In genomic region chr17:67594115-67594878, GRCh38 we compare ENCODE assay signal across 11 cellular contexts.
DNase-seq lines count a peak whose midpoint lies in the region; ATAC-seq, FAIRE-seq and TF ChIP-seq lines count a peak whose summit lies in the region.
"Had no signal": no experiment of that assay in that cellular context is flagged by ENCODE, and none has a peak within 500 bp of the region (broad histone marks: within the 10 kb centered on the region; RNA-seq: fewer than 3 reads in every experiment).

No MANE protein-coding gene starts in this region.

- no peak overlapping the region for H3K4me3 ChIP-seq in coronary artery
- H3K4me3 ChIP-seq in PC-3 (ENCODE audit: low read length), result no peak overlapping the region
- H3K4me3 ChIP-seq: lower lobe of right lung had no signal

- H2AFZ ChIP-seq in PC-3 (ENCODE audit: low read length), result no peak overlapping the region

- ATAC-seq in GM21423 (IDR thresholded peaks at IDR 0.05; ENCODE audit: unreplicated experiment) (peak; percentile 67), left colon (peak; percentile 92), PC-3 (no peak)
- ATAC-seq: lower lobe of right lung had no signal

- no peaks in the 10 kb centered on the region for H3K27me3 ChIP-seq in PC-3 (ENCODE audit: low read length)

- H3K27ac ChIP-seq in coronary artery (no peak overlapping the region), PC-3 (ENCODE audit: low read length) (no peak overlapping the region)
- H3K27ac ChIP-seq: lower lobe of right lung had no signal

- no peaks in the 10 kb centered on the region for H3K36me3 ChIP-seq in PC-3 (ENCODE audit: low read depth, low read length)
- H3K36me3 ChIP-seq: lower lobe of right lung had no signal

- H3K79me2 ChIP-seq in PC-3 (ENCODE audit: low read length), result no peaks in the 10 kb centered on the region

- no peaks in the 10 kb centered on the region for H3K9me3 Mint-ChIP-seq in activated T-helper 2 cell treated with anti-CD3 and anti-CD28 coated beads, Interferon-gamma antibody, Interleukin-2, Interleukin-4, amounts not matched to agents 10 μg/mL and 5 μg/mL and 100 μg/mL, durations not matched to agents 14 hours and 24 hours and 36 hours
- H3K9me3 Mint-ChIP-seq: HFFc6 had no signal

- no peak overlapping the region for H3K4me3 Mint-ChIP-seq in activated T-helper 2 cell treated with anti-CD3 and anti-CD28 coated beads, Interferon-gamma antibody, Interleukin-2, Interleukin-4, amounts not matched to agents 10 μg/mL and 5 μg/mL and 100 μg/mL, durations not matched to agents 14 hours and 24 hours and 36 hours (ENCODE audit: low read depth)
- H3K4me3 Mint-ChIP-seq: HFFc6 had no signal

- H3K36me3 Mint-ChIP-seq in activated T-helper 2 cell treated with anti-CD3 and anti-CD28 coated beads, Interferon-gamma antibody, Interleukin-2, Interleukin-4, amounts not matched to agents 10 μg/mL and 5 μg/mL and 100 μg/mL, durations not matched to agents 14 hours and 24 hours and 36 hours (ENCODE audit: low read depth), result no peaks in the 10 kb centered on the region

- no peak overlapping the region for H3K4me2 ChIP-seq in PC-3 (ENCODE audit: low read length)

- POLR2A ChIA-PET in PC-3 (lab: Charles Lee; ENCODE audit: unreplicated experiment), result no interaction called here

- no peaks in the 10 kb centered on the region for H3K9me2 ChIP-seq in PC-3 (replicated peaks; ENCODE audit: low read length)

- H3K9me3 ChIP-seq in PC-3 (ENCODE audit: low read length), result no peaks in the 10 kb centered on the region
- H3K9me3 ChIP-seq: lower lobe of right lung had no signal

- FAIRE-seq in HTR-8/SVneo (lab: Jason Lieb, UNC), result peak; percentile 13

- TF ChIP-seq CTCF in coronary artery (IDR thresholded peaks at IDR 0.05) (no peak), PC-3 (conservative IDR thresholded peaks at IDR 0.05; ENCODE audit: low read depth, low read length) (no peak)

- H4K20me1 ChIP-seq in PC-3 (ENCODE audit: low read length), result no peaks in the 10 kb centered on the region

- H3K9ac ChIP-seq in PC-3 (ENCODE audit: low read length), result no peak overlapping the region

- no peaks in the 10 kb centered on the region for H3F3A ChIP-seq in PC-3 (ENCODE audit: low read length, unreplicated experiment)

- no peak overlapping the region for H3K27ac Mint-ChIP-seq in activated T-helper 2 cell treated with anti-CD3 and anti-CD28 coated beads, Interferon-gamma antibody, Interleukin-2, Interleukin-4, amounts not matched to agents 10 μg/mL and 5 μg/mL and 100 μg/mL, durations not matched to agents 14 hours and 24 hours and 36 hours
- H3K27ac Mint-ChIP-seq: HFFc6 had no signal

- no peaks in the 10 kb centered on the region for H3K27me3 Mint-ChIP-seq in activated T-helper 2 cell treated with anti-CD3 and anti-CD28 coated beads, Interferon-gamma antibody, Interleukin-2, Interleukin-4, amounts not matched to agents 10 μg/mL and 5 μg/mL and 100 μg/mL, durations not matched to agents 14 hours and 24 hours and 36 hours (ENCODE audit: low read depth)

- no TSS peak for BruUV-seq in PC-3 (replicated peaks; lab: Mats Ljungman, UMichigan)

- H3K4me1 Mint-ChIP-seq in activated T-helper 2 cell treated with anti-CD3 and anti-CD28 coated beads, Interferon-gamma antibody, Interleukin-2, Interleukin-4, amounts not matched to agents 10 μg/mL and 5 μg/mL and 100 μg/mL, durations not matched to agents 14 hours and 24 hours and 36 hours (ENCODE audit: low read depth), result no peaks in the 10 kb centered on the region

- CTCF ChIA-PET in PC-3 (lab: Charles Lee), result no interaction called here

- H3K4me1 ChIP-seq in PC-3 (ENCODE audit: insufficient read depth, low read length), result no peaks in the 10 kb centered on the region
- H3K4me1 ChIP-seq: lower lobe of right lung had no signal

- intact Hi-C loops in left colon (cut with DNase I, micrococcal nuclease), result no loop called here
- intact Hi-C loops in activated T-helper 2 cell treated with anti-CD3 and anti-CD28 coated beads, Interferon-gamma antibody, Interleukin-2, Interleukin-4, amounts not matched to agents 10 μg/mL and 5 μg/mL and 100 μg/mL, durations not matched to agents 14 hours and 24 hours and 36 hours (cut with micrococcal nuclease), result no loop called here
- intact Hi-C loops in PC-3 (cut with micrococcal nuclease), result no loop called here

- DNase-seq in DMS53 (lab: John Stamatoyannopoulos, UW) (peak; percentile 84), HTR-8/SVneo (ENCODE audit: insufficient read length, low spot score) (no peak), left colon (no peak), coronary artery (ENCODE audit: low spot score) (no peak), PC-3 (no peak)
- no peak for DNase-seq in activated T-helper 2 cell treated with anti-CD3 and anti-CD28 coated beads, Interferon-gamma antibody, Interleukin-2, Interleukin-4, amounts not matched to agents 10 μg/mL and 5 μg/mL and 100 μg/mL, durations not matched to agents 14 hours and 24 hours and 36 hours (ENCODE audit: low spot score)
- DNase-seq in stimulated activated CD4-positive, alpha-beta T cell treated with anti-CD3 and anti-CD28 coated beads, Interleukin-15, amount 100 ng/mL, for 24 hours, result no peak
- DNase-seq: foreskin fibroblast, HFFc6, lower lobe of right lung had no signal
